8 cellular contexts compared by ENCODE assay signal in genomic region chr13:23375007-23375971, GRCh38. TPM values are rescaled to one million over a fixed set of nuclear protein-coding genes. Genes with fewer than 3 reads are reported as not detected.
DNase-seq lines count a peak whose midpoint lies in the region; ATAC-seq and TF ChIP-seq lines count a peak whose summit lies in the region.

No MANE protein-coding gene starts in this region.

- 2% methylated on average over 44 of the region's 116 CpGs for WGBS in SK-N-SH (ENCODE audit: low lambda C conversion rate)
- WGBS in ovary, 3 donors: 1% methylated on average over 38 to 116 of the region's 116 CpGs
- WGBS in thyroid gland, 2 donors: 1 to 2% methylated on average over 19 to 34 of the region's 116 CpGs

- H3F3A ChIP-seq in SK-N-SH (replicated peaks; ENCODE audit: insufficient read depth): peaks cover 36% of the 10 kb centered on the region

- CTCF ChIA-PET in GM10248 (lab: Yijun Ruan, JAX): interaction anchor here (0.7 to 1.6 kb wide), 6 partner anchors 10 to 48 kb away, joined by 3 to 5 read pairs (median 3); no protein-coding TSS in a partner anchor
- CTCF ChIA-PET in SK-N-SH (lab: Yijun Ruan, JAX): interaction anchor here (0.6 to 1.2 kb wide), 4 partner anchors 10 to 36 kb away, joined by 3 to 4 read pairs (median 3); no protein-coding TSS in a partner anchor

- H3K4me3 ChIP-seq in SK-N-SH (ENCODE audit: low read depth in 2 of 2, low read length in 1 of 2) (peak overlapping the region; percentile 67 to 84), ovary (peak overlapping the region; percentile 62), thyroid gland (replicated peaks in 1 of 3) (peak overlapping the region; percentile 63 to 90 (median 72))

- peak; percentile 37 for TF ChIP-seq POLR2A in ovary (IDR thresholded peaks at IDR 0.05)
- peak in 1 of 2 donors; percentile 72 for TF ChIP-seq POLR2A in thyroid gland (IDR thresholded peaks at IDR 0.05)

- H3K27me3 Mint-ChIP-seq in HFFc6 (ENCODE audit: insufficient read depth): peaks cover 1% of the 10 kb centered on the region; the same call in 1 of the 2 replicates
- no peaks in the 10 kb centered on the region for H3K27me3 Mint-ChIP-seq in activated naive CD8-positive, alpha-beta T cell

- H3K9me2 ChIP-seq in SK-N-SH: no peaks in the 10 kb centered on the region

- H3K4me1 Mint-ChIP-seq in HFFc6 (ENCODE audit: low read depth): peaks cover 82% of the 10 kb centered on the region
- H3K4me1 Mint-ChIP-seq in activated naive CD8-positive, alpha-beta T cell (ENCODE audit: low read depth): peaks cover 75% of the 10 kb centered on the region

- H3K36me3 ChIP-seq in SK-N-SH (replicated peaks in 1 of 2; ENCODE audit: control insufficient read depth in 1 of 2, insufficient read depth in 2 of 2, low read length in 1 of 2): peaks cover 16 to 33% of the 10 kb centered on the region in 2 experiments
- H3K36me3 ChIP-seq in ovary: no peaks in the 10 kb centered on the region
- no peaks in the 10 kb centered on the region for H3K36me3 ChIP-seq in thyroid gland

- H3K27me3 ChIP-seq in SK-N-SH (ENCODE audit: insufficient read depth) (no peaks in the 10 kb centered on the region), ovary (no peaks in the 10 kb centered on the region), thyroid gland (no peaks in the 10 kb centered on the region)

- peak; percentile 8; the same call in 1 of the 2 replicates for TF ChIP-seq RAD21 in SK-N-SH (IDR thresholded peaks at IDR 0.05; ENCODE audit: low read length)

- peak overlapping the region; percentile 82 for H3K9ac ChIP-seq in SK-N-SH

- ATAC-seq in Right ventricle myocardium inferior: peak; percentile 98

- POLR2A ChIA-PET in GM10248 (lab: Yijun Ruan, JAX) (interaction anchor here (0.7 kb wide), 1 partner anchor 11 kb away, joined by 3 read pairs; no protein-coding TSS in a partner anchor), SK-N-SH (lab: Yijun Ruan, JAX) (no interaction called here)

- H3K27ac Mint-ChIP-seq in HFFc6: peak overlapping the region; percentile 92
- H3K27ac Mint-ChIP-seq in activated naive CD8-positive, alpha-beta T cell: peak overlapping the region; percentile 76

- peak overlapping the region; percentile 89 for H3K4me3 Mint-ChIP-seq in HFFc6
- H3K4me3 Mint-ChIP-seq in activated naive CD8-positive, alpha-beta T cell: peak overlapping the region; percentile 86

- TF ChIP-seq EP300 in SK-N-SH (IDR thresholded peaks at IDR 0.05; ENCODE audit: borderline replicate concordance in 1 of 2, low read depth in 1 of 2, low read length in 1 of 2) (no peak), ovary (IDR thresholded peaks at IDR 0.05) (no peak)

- H3K27ac ChIP-seq in SK-N-SH (ENCODE audit: low read depth in 2 of 2, low read length in 1 of 2): peak overlapping the region; percentile 82 to 100
- peak overlapping the region; percentile 78 to 90 for H3K27ac ChIP-seq in ovary
- H3K27ac ChIP-seq in thyroid gland: peak overlapping the region; percentile 29 to 83 (median 57)

- H3K9me3 ChIP-seq in SK-N-SH (no peaks in the 10 kb centered on the region), ovary (no peaks in the 10 kb centered on the region), thyroid gland (no peaks in the 10 kb centered on the region)

- intact Hi-C loops in Right ventricle myocardium inferior (cut with DNase I): loop anchor here (5.0 kb wide), 2 partner anchors 37 to 202 kb away; no protein-coding TSS in a partner anchor
- intact Hi-C loops in ovary (cut with DNase I): no loop called here
- intact Hi-C loops in thyroid gland (cut with DNase I): no loop called here

- DNase-seq in GM10248 (ENCODE audit: extremely low spot score): peak; percentile 99
- peak; percentile 90 for DNase-seq in HFFc6
- peak; percentile 91 for DNase-seq in NAMALWA (ENCODE audit: low spot score)
- DNase-seq in SK-N-SH: peak; percentile 99
- DNase-seq in Right ventricle myocardium inferior (ENCODE audit: missing footprints): peak; percentile 99
- peak; percentile 96 to 98 (median 98) for DNase-seq in ovary
- peak; percentile 94 for DNase-seq in thyroid gland

- no peak overlapping the region for H2AFZ ChIP-seq in SK-N-SH (ENCODE audit: low read depth)

- peaks cover 34% of the 10 kb centered on the region for H3K36me3 Mint-ChIP-seq in HFFc6 (ENCODE audit: low read depth)
- H3K36me3 Mint-ChIP-seq in activated naive CD8-positive, alpha-beta T cell: peaks cover 14% of the 10 kb centered on the region

- H4K20me1 ChIP-seq in SK-N-SH (ENCODE audit: insufficient read depth): peaks cover 33% of the 10 kb centered on the region

- peak overlapping the region; percentile 74 for H3K4me2 ChIP-seq in SK-N-SH

- H3K79me2 ChIP-seq in SK-N-SH (ENCODE audit: insufficient read depth): peaks cover 73% of the 10 kb centered on the region

- H3K4me1 ChIP-seq in SK-N-SH (ENCODE audit: control insufficient read depth in 1 of 2, insufficient read depth in 2 of 2, low read depth in 1 of 2, low read length in 1 of 2) (peaks cover 12 to 29% of the 10 kb centered on the region in 2 experiments), ovary (ENCODE audit: insufficient read depth) (peaks cover 11% of the 10 kb centered on the region), thyroid gland (peaks cover 4 to 13% of the 10 kb centered on the region in 2 donors)

- H3K9me3 Mint-ChIP-seq in HFFc6: no peaks in the 10 kb centered on the region
- no peaks in the 10 kb centered on the region for H3K9me3 Mint-ChIP-seq in activated naive CD8-positive, alpha-beta T cell (ENCODE audit: low read depth)

- TF ChIP-seq CTCF in GM10248 (IDR thresholded peaks at IDR 0.05; ENCODE audit: control extremely low read depth, extremely low read depth, low read depth, missing control alignments) (peak; percentile 10), HFFc6 (IDR thresholded peaks at IDR 0.05) (peak; percentile 67), SK-N-SH (IDR thresholded peaks at IDR 0.05) (peak; percentile 23; the same call in 1 of the 2 replicates), ovary (IDR thresholded peaks at IDR 0.05) (peak in 1 of 3 donors; percentile 49), thyroid gland (IDR thresholded peaks at IDR 0.05) (peak in 3 of 6 experiments; percentile 15 to 34 (median 16))

TF ChIP-seq in SK-N-SH, 30 proteins besides CTCF, POLR2A, EP300 and RAD21 (continues in another document):
- TF ChIP-seq NRF1 (IDR thresholded peaks at IDR 0.05; ENCODE audit: low read depth, low read length) (peak; percentile 68), NFIC (IDR thresholded peaks at IDR 0.05; ENCODE audit: borderline replicate concordance) (no peak), RCOR1 (IDR thresholded peaks at IDR 0.05; ENCODE audit: low read length) (no peak), USF2 (IDR thresholded peaks at IDR 0.05; ENCODE audit: borderline replicate concordance, low read depth, low read length) (no peak), GATA2 (CRISPR knock-in tag; IDR thresholded peaks at IDR 0.05) (no peak), MEF2A (IDR thresholded peaks at IDR 0.05; ENCODE audit: borderline replicate concordance, low read depth) (no peak), FOSL2 (IDR thresholded peaks at IDR 0.05; ENCODE audit: borderline replicate concordance, low read depth) (no peak), TAF1 (IDR thresholded peaks at IDR 0.05; ENCODE audit: borderline replicate concordance, low read depth, low read length) (peak; percentile 66), USF1 (IDR thresholded peaks at IDR 0.05; ENCODE audit: borderline replicate concordance, low read depth) (no peak), RXRA (IDR thresholded peaks at IDR 0.05; ENCODE audit: borderline replicate concordance, low read depth) (no peak), ZBTB33 (IDR thresholded peaks at IDR 0.05; ENCODE audit: borderline replicate concordance, low read depth) (no peak)

RNA-seq across cellular contexts. Expression of gene SACS, which starts 58.2 kb away (rescaled TPM):
- 10 to 100 TPM; 43.9 to 50.9 (median 47.1) TPM for total RNA-seq in HFFc6 (2021; fragmentation: NEBNext Ultra II Directional; extraction: Animal tissue kit (Norgen Biotek cat#: 25700))
- 5.9 and 7.8 TPM in 2 replicates for polyA plus RNA-seq in SK-N-SH (2012; rRNA removed)
- polyA plus RNA-seq in SK-N-SH (2012; cell fraction: cytosol; rRNA removed): 8.4 and 10.4 TPM in 2 replicates
- polyA plus RNA-seq in SK-N-SH (2012; cell fraction: nucleus; rRNA removed): 15.7 and 17.5 TPM in 2 replicates
- 7.5 TPM for total RNA-seq in Right ventricle myocardium inferior
- 10 to 100 TPM; 10.6 to 16.9 (median 13.0) TPM for total RNA-seq in ovary
- polyA plus RNA-seq in ovary: 1 to 10 TPM; 3.2 to 6.5 TPM
- 1 to 10 TPM; 7.1 to 9.3 (median 8.3) TPM for total RNA-seq in thyroid gland

Comparison
In these comparisons a context has a peak if more than half of its experiments do, and no peak if none do; other contexts are left out.
1. Peak in every context shown above with its lines: DNase-seq, ATAC-seq, H3K4me3 ChIP-seq and H3K27ac ChIP-seq.